Comparison of ENCODE assay signal across 8 cellular contexts in genomic region chr13:41059466-41059865, GRCh38. TPM values are rescaled to one million over a fixed set of nuclear protein-coding genes. Genes with fewer than 3 reads are reported as not detected.
DNase-seq lines count a peak whose midpoint lies in the region; ATAC-seq and TF ChIP-seq lines count a peak whose summit lies in the region.

No MANE protein-coding gene starts in this region.

- peaks cover 9% of the 10 kb centered on the region for H4K20me1 ChIP-seq in PC-3 (ENCODE audit: low read length)

- ATAC-seq in PC-3 (no peak), HG02884 (IDR thresholded peaks at IDR 0.05; ENCODE audit: unreplicated experiment) (no peak), HG03442 (IDR thresholded peaks at IDR 0.05; ENCODE audit: unreplicated experiment) (no peak)

- peaks cover 4% of the 10 kb centered on the region for H3K36me3 Mint-ChIP-seq in endothelial cell (ENCODE audit: low read depth, unreplicated experiment)

- H3K27me3 ChIP-seq in PC-3 (ENCODE audit: low read length) (no peaks in the 10 kb centered on the region), neutrophil (no peaks in the 10 kb centered on the region)

- peaks cover 75% of the 10 kb centered on the region for H3K79me2 ChIP-seq in PC-3 (ENCODE audit: low read length)

- peak overlapping the region; percentile 98 for H3K4me3 Mint-ChIP-seq in endothelial cell (ENCODE audit: unreplicated experiment)

- H3K9me3 ChIP-seq in PC-3 (ENCODE audit: low read length) (no peaks in the 10 kb centered on the region), neutrophil (no peaks in the 10 kb centered on the region)

- intact Hi-C loops in PC-3 (cut with micrococcal nuclease), result no loop called here

- H2AFZ ChIP-seq in PC-3 (ENCODE audit: low read length), result peak overlapping the region; percentile 89

- peaks cover 26% of the 10 kb centered on the region for H3K4me1 Mint-ChIP-seq in endothelial cell (ENCODE audit: unreplicated experiment)

- TF ChIP-seq CTCF in PC-3 (conservative IDR thresholded peaks at IDR 0.05; ENCODE audit: low read depth, low read length) (no peak), endothelial cell (IDR thresholded peaks at IDR 0.05; ENCODE audit: unreplicated experiment) (no peak), neutrophil (IDR thresholded peaks at IDR 0.05) (no peak)

- peak overlapping the region; percentile 98 for H3K27ac Mint-ChIP-seq in endothelial cell (ENCODE audit: unreplicated experiment)

- DNase-seq in DMS79 treated with DMSO at 0.1 percent for 48 hours (lab: John Stamatoyannopoulos, UW) (peak; percentile 38), DMS79 (lab: John Stamatoyannopoulos, UW) (no peak), PC-3 (peak; percentile 5), endothelial cell (ENCODE audit: low spot score) (no peak), cortex of kidney (lab: John Stamatoyannopoulos, UW) (no peak)

- H3K4me1 ChIP-seq in PC-3 (ENCODE audit: insufficient read depth, low read length) (peaks cover 31% of the 10 kb centered on the region), neutrophil (ENCODE audit: control insufficient read depth in 1 of 2, insufficient read depth in 1 of 2, low read depth in 1 of 2, low read length in 1 of 2) (peaks cover 41 to 44% of the 10 kb centered on the region in 2 experiments)

- peak overlapping the region; percentile 93 for H3K9ac ChIP-seq in PC-3 (ENCODE audit: low read length)

- H3F3A ChIP-seq in PC-3 (ENCODE audit: low read length, unreplicated experiment), result no peaks in the 10 kb centered on the region

- H3K9me3 Mint-ChIP-seq in endothelial cell (ENCODE audit: unreplicated experiment), result no peaks in the 10 kb centered on the region

- H3K4me3 ChIP-seq in PC-3 (ENCODE audit: low read length), result peak overlapping the region; percentile 82
- H3K4me3 ChIP-seq in neutrophil (ENCODE audit: low read depth in 1 of 2, low read length in 1 of 2), result peak overlapping the region; percentile 96 to 100

- no TSS peak for BruUV-seq in PC-3 (replicated peaks; lab: Mats Ljungman, UMichigan)

- CTCF ChIA-PET in PC-3 (lab: Charles Lee), result interaction anchor here (0.7 kb wide), 1 partner anchor 80 kb away, joined by 3 read pairs; no protein-coding TSS in a partner anchor

- H3K36me3 ChIP-seq in PC-3 (ENCODE audit: low read depth, low read length) (no peaks in the 10 kb centered on the region), neutrophil (no peaks in the 10 kb centered on the region)

- POLR2A ChIA-PET in PC-3 (lab: Charles Lee; ENCODE audit: unreplicated experiment), result no interaction called here

- H3K27ac ChIP-seq in PC-3 (ENCODE audit: low read length) (peak overlapping the region; percentile 90), neutrophil (peak overlapping the region; percentile 94)

- H3K4me2 ChIP-seq in PC-3 (ENCODE audit: low read length), result peak overlapping the region; percentile 98

- H3K27me3 Mint-ChIP-seq in endothelial cell (ENCODE audit: unreplicated experiment), result peaks cover 27% of the 10 kb centered on the region

- H3K9me2 ChIP-seq in PC-3 (replicated peaks; ENCODE audit: low read length), result no peaks in the 10 kb centered on the region

RNA-seq across cellular contexts. Expression of gene WBP4, which starts 1.8 kb away (rescaled TPM):
- total RNA-seq in PC-3 (2014; rRNA removed), result 6.4 and 7.3 TPM in 2 replicates
- total RNA-seq in endothelial cell (ENCODE audit: unreplicated experiment), result 8.2 TPM

RNA-seq across cellular contexts. Expression of gene ELF1, which starts 40.4 kb away (rescaled TPM):
- total RNA-seq in PC-3 (2014; rRNA removed), result 15.3 and 17.7 TPM in 2 replicates
- total RNA-seq in endothelial cell (ENCODE audit: unreplicated experiment), result 46.0 TPM

Comparison
In these comparisons a context has a peak if more than half of its experiments do, and no peak if none do; other contexts are left out.
1. DNase-seq: peak in DMS79 treated with DMSO at 0.1 percent for 48 hours (single experiment) and PC-3 (single experiment); none in DMS79 (single experiment), endothelial cell (single experiment) and cortex of kidney (single experiment).